In genomic region chr1:244381887-244382565, GRCh38 we compare ENCODE assay signal across 15 cellular contexts.
DNase-seq lines count a peak whose midpoint lies in the region; ATAC-seq and TF ChIP-seq lines count a peak whose summit lies in the region.
"Had no signal": no experiment of that assay in that cellular context is flagged by ENCODE, and none has a peak within 500 bp of the region (broad histone marks: within the 10 kb centered on the region; RNA-seq: fewer than 3 reads in every experiment).

No MANE protein-coding gene starts in this region.

- H3K27ac ChIP-seq in RWPE1 = peak overlapping the region; percentile 52
- H3K27ac ChIP-seq: hepatocyte had no signal

- CTCF ChIA-PET in RWPE1 (lab: Yijun Ruan, JAX) = interaction anchor here (0.7 kb wide), 1 partner anchor 79 kb away, joined by 3 read pairs; no protein-coding TSS in a partner anchor

- peak; percentile 73 for ATAC-seq in omental fat pad (ENCODE audit: low FRiP score)
- ATAC-seq in HG03571 (IDR thresholded peaks at IDR 0.05; ENCODE audit: unreplicated experiment) = no peak
- ATAC-seq: HCT116; stimulated activated effector memory CD8-positive, alpha-beta T cell treated with anti-CD3 and anti-CD28 coated beads, Interleukin-12 subunit alpha, Interleukin-12 subunit beta, amount 100 ng/mL, for 72 hours had no signal

- no peak overlapping the region for H3K4me3 ChIP-seq in epithelial cell of esophagus (ENCODE audit: low read length)
- H3K4me3 ChIP-seq: hepatocyte had no signal

- POLR2A ChIA-PET in RWPE1 (lab: Yijun Ruan, JAX; ENCODE audit: low non-redundant PET) = no interaction called here

- TF ChIP-seq CTCF in RWPE1 (conservative IDR thresholded peaks at IDR 0.05; ENCODE audit: low read depth) (no peak), epithelial cell of esophagus (IDR thresholded peaks at IDR 0.05; ENCODE audit: insufficient read depth, low read depth, low read length, missing control alignments) (no peak), omental fat pad (IDR thresholded peaks at IDR 0.05) (no peak)

- DNase-seq in AG20443 (ENCODE audit: low spot score) (peak; percentile 53), RWPE1 (ENCODE audit: low spot score) (peak; percentile 23), epithelial cell of esophagus (ENCODE audit: low read depth) (peak; percentile 28), omental fat pad (ENCODE audit: low spot score) (no peak), DMS79 (lab: John Stamatoyannopoulos, UW) (no peak), GDM1 (lab: John Stamatoyannopoulos, UW) (no peak), 8988T (no peak)
- DNase-seq: CD4-positive, alpha-beta T cell; NCI-H1694; NCI-H526 treated with DMSO at 0.1 percent for 48 hours; Right ventricle myocardium superior had no signal

Comparison
In these comparisons a context has a peak if more than half of its experiments do, and no peak if none do; other contexts are left out.
1. DNase-seq: peak in AG20443 (single experiment), RWPE1 (single experiment) and epithelial cell of esophagus (single experiment); none in omental fat pad (single experiment), DMS79 (single experiment), GDM1 (single experiment) and 8988T (single experiment).